12 cellular contexts compared by ENCODE assay signal in the genomic region with DNA sequence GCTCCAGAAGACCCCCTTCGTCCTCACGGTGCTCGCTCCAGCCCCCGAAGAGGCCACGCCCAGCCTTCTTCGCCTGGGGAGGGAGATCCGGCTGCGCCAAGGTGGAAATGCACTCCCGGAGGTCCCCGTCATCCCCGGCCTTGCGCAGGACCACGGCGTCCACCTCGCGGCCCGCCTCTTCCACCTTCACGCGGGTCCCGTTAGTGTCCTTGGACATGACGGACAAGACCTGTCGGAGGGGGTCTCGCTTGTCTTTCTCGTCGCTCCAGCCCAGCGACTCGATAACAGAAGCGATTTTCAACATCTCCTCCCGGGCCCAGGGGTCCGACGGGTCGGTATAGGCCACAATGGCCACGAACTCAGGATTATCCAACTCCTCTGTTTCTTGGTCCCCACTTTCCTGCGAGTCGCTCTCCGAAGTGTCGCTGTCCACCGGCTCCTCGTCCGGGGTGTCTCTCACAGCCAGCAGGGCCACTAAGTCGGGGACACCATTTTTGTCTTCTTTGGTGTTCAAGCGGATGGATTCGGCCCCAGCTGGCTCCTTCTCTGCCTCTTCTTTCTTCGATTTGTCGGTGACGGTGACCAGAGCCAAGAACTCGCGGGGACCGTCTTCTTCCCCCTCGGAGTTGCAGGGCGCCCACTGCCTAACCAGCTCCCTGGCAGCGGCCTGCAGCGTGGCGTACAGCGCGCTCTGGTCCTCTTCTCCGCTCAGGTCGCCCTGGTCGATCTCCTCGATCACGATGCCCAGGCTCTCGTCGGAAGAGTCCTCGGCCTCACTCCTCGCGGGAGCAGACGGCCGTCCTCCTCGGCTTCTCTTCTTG. TPM values are rescaled to one million over a fixed set of nuclear protein-coding genes. Genes with fewer than 3 reads are reported as not detected.
A peak's percentile ranks its signal among the peaks of the same experiment; 100 is the strongest.
DNase-seq lines count a peak whose midpoint lies in the region; ATAC-seq and TF ChIP-seq lines count a peak whose summit lies in the region.
"Had no signal": no experiment of that assay in that cellular context is flagged by ENCODE, and none has a peak within 500 bp of the region (broad histone marks: within the 10 kb centered on the region; RNA-seq: fewer than 3 reads in every experiment).

No MANE protein-coding gene starts in this region.

- no peaks in the 10 kb centered on the region for H3K9me3 Mint-ChIP-seq in activated CD4-positive, alpha-beta T cell treated with anti-CD3 and anti-CD28 coated beads, Interleukin-2, amount 10 ng/mL, durations not matched to agents 24 days and 14 days
- no peaks in the 10 kb centered on the region for H3K9me3 Mint-ChIP-seq in activated T-helper 17 cell treated with anti-CD3 and anti-CD28 coated beads, Interleukin-2, amount 50 U/mL, for 72 hours

- H3K4me1 Mint-ChIP-seq in activated CD4-positive, alpha-beta T cell treated with anti-CD3 and anti-CD28 coated beads, Interleukin-2, amount 10 ng/mL, durations not matched to agents 24 days and 14 days, result peaks cover 5% of the 10 kb centered on the region
- H3K4me1 Mint-ChIP-seq in activated T-helper 17 cell treated with anti-CD3 and anti-CD28 coated beads, Interleukin-2, amount 50 U/mL, for 72 hours, result no peaks in the 10 kb centered on the region

- DNase-seq in activated CD4-positive, alpha-beta T cell treated with anti-CD3 and anti-CD28 coated beads, Interleukin-2, amount 10 ng/mL, durations not matched to agents 24 days and 14 days, result no peak
- DNase-seq in activated CD4-positive, alpha-beta T cell treated with anti-CD3 and anti-CD28 coated beads, Interleukin-2, amount 50 U/mL, for 48 hours, result no peak
- DNase-seq in left lung, result peak in 1 of 2 donors; percentile 67
- no peak for DNase-seq in MV-4-11 (lab: John Stamatoyannopoulos, UW)
- DNase-seq in SJCRH30, result no peak
- DNase-seq: activated CD8-positive, alpha-beta memory T cell treated with anti-CD3 and anti-CD28 coated beads, Interleukin-2, amount 50 U/mL, for 48 hours; GDM1 had no signal

- no peak overlapping the region for H3K27ac ChIP-seq in left lung
- no peak overlapping the region for H3K27ac ChIP-seq in subcutaneous abdominal adipose tissue (ENCODE audit: low read depth, low read length)
- no peak overlapping the region for H3K27ac ChIP-seq in SJCRH30

- ATAC-seq in activated T-helper 17 cell treated with anti-CD3 and anti-CD28 coated beads, Interleukin-2, amount 50 U/mL, for 72 hours (replicated peaks), result no peak
- ATAC-seq in left lung (no peak), GM21360 (IDR thresholded peaks at IDR 0.05; ENCODE audit: unreplicated experiment) (no peak)

- no peaks in the 10 kb centered on the region for H3K36me3 ChIP-seq in left lung
- no peaks in the 10 kb centered on the region for H3K36me3 ChIP-seq in subcutaneous abdominal adipose tissue (ENCODE audit: control insufficient read depth in 5 of 5, insufficient read depth in 5 of 5, low read length in 5 of 5)
- no peaks in the 10 kb centered on the region for H3K36me3 ChIP-seq in SJCRH30
- H3K36me3 ChIP-seq: HAP-1 had no signal

- H3K9ac ChIP-seq in subcutaneous abdominal adipose tissue (ENCODE audit: low read length in 5 of 5), result peak overlapping the region in 4 of 5 donors; percentile 51 to 72 (median 60)

- H3K9me3 ChIP-seq in left lung (no peaks in the 10 kb centered on the region), subcutaneous abdominal adipose tissue (ENCODE audit: control insufficient read depth in 5 of 5, low read length in 5 of 5) (no peaks in the 10 kb centered on the region), SJCRH30 (replicated peaks) (no peaks in the 10 kb centered on the region)
- H3K9me3 ChIP-seq: HAP-1 had no signal

- H3K4me3 ChIP-seq in left lung (peak overlapping the region; percentile 28), subcutaneous abdominal adipose tissue (ENCODE audit: low read depth in 1 of 5, low read length in 5 of 5) (peak overlapping the region in 4 of 5 donors; percentile 61 to 69 (median 66)), SJCRH30 (no peak overlapping the region)
- H3K4me3 ChIP-seq: HAP-1 had no signal

- H3K27me3 ChIP-seq in left lung (peaks cover 15 to 77% of the 10 kb centered on the region in 2 donors), subcutaneous abdominal adipose tissue (ENCODE audit: control insufficient read depth in 5 of 5, insufficient read depth in 4 of 5, low read length in 5 of 5) (peaks cover 0 to 5% (median 0%) of the 10 kb centered on the region in 5 donors), SJCRH30 (peaks cover 13% of the 10 kb centered on the region; the same call in 1 of the 2 replicates)

- intact Hi-C loops in activated CD4-positive, alpha-beta T cell treated with anti-CD3 and anti-CD28 coated beads, Interleukin-2, amount 10 ng/mL, durations not matched to agents 24 days and 14 days (cut with micrococcal nuclease), result no loop called here
- intact Hi-C loops in left lung (cut with DNase I), result no loop called here

- H3K27me3 Mint-ChIP-seq in activated CD4-positive, alpha-beta T cell treated with anti-CD3 and anti-CD28 coated beads, Interleukin-2, amount 10 ng/mL, durations not matched to agents 24 days and 14 days, result peaks cover 63% of the 10 kb centered on the region
- H3K27me3 Mint-ChIP-seq in activated T-helper 17 cell treated with anti-CD3 and anti-CD28 coated beads, Interleukin-2, amount 50 U/mL, for 72 hours, result peaks cover 36% of the 10 kb centered on the region

- H3K27ac Mint-ChIP-seq in activated CD4-positive, alpha-beta T cell treated with anti-CD3 and anti-CD28 coated beads, Interleukin-2, amount 10 ng/mL, durations not matched to agents 24 days and 14 days, result peak overlapping the region; percentile 62
- H3K27ac Mint-ChIP-seq in activated T-helper 17 cell treated with anti-CD3 and anti-CD28 coated beads, Interleukin-2, amount 50 U/mL, for 72 hours, result no peak overlapping the region

- H3K36me3 Mint-ChIP-seq in activated CD4-positive, alpha-beta T cell treated with anti-CD3 and anti-CD28 coated beads, Interleukin-2, amount 10 ng/mL, durations not matched to agents 24 days and 14 days (ENCODE audit: low read depth), result no peaks in the 10 kb centered on the region
- peaks cover 7% of the 10 kb centered on the region for H3K36me3 Mint-ChIP-seq in activated T-helper 17 cell treated with anti-CD3 and anti-CD28 coated beads, Interleukin-2, amount 50 U/mL, for 72 hours (ENCODE audit: low read depth)

- H3K4me3 Mint-ChIP-seq in activated CD4-positive, alpha-beta T cell treated with anti-CD3 and anti-CD28 coated beads, Interleukin-2, amount 10 ng/mL, durations not matched to agents 24 days and 14 days, result peak overlapping the region; percentile 65
- H3K4me3 Mint-ChIP-seq in activated T-helper 17 cell treated with anti-CD3 and anti-CD28 coated beads, Interleukin-2, amount 50 U/mL, for 72 hours, result peak overlapping the region; percentile 60

- H3K4me1 ChIP-seq in left lung (peaks cover 9 to 35% of the 10 kb centered on the region in 2 donors), subcutaneous abdominal adipose tissue (ENCODE audit: control insufficient read depth in 5 of 5, insufficient read depth in 5 of 5, low read length in 5 of 5) (peaks cover 0 to 61% (median 49%) of the 10 kb centered on the region in 5 donors), SJCRH30 (no peaks in the 10 kb centered on the region)

- TF ChIP-seq CTCF in left lung (IDR thresholded peaks at IDR 0.05), result no peak

RNA-seq across cellular contexts. Expression of a gene that starts 1.3 kb away (rescaled TPM):
- total RNA-seq in activated CD4-positive, alpha-beta T cell treated with anti-CD3 and anti-CD28 coated beads, Interleukin-2, amount 10 ng/mL, durations not matched to agents 24 days and 14 days, result not detected in 2 replicates
- total RNA-seq in activated T-helper 17 cell treated with anti-CD3 and anti-CD28 coated beads, Interleukin-2, amount 50 U/mL, for 72 hours, result under 1 TPM in 1 of 2 donors, not detected in 1; 0.08 TPM
- 1 to 10 TPM; 1.4 to 2.1 TPM for total RNA-seq in left lung
- total RNA-seq in SJCRH30 (2014; rRNA removed; shearing (Covaris generic)), result 0.04 TPM in 1 of 2 replicates, not detected in the other
- total RNA-seq: NCI-H460 had no signal

RNA-seq across cellular contexts. Expression of a gene that starts 23.0 kb away (rescaled TPM):
- total RNA-seq in activated CD4-positive, alpha-beta T cell treated with anti-CD3 and anti-CD28 coated beads, Interleukin-2, amount 10 ng/mL, durations not matched to agents 24 days and 14 days, result not detected in 2 replicates
- total RNA-seq in activated T-helper 17 cell treated with anti-CD3 and anti-CD28 coated beads, Interleukin-2, amount 50 U/mL, for 72 hours, result not detected
- total RNA-seq in left lung, result 1 to 10 TPM; 1.5 to 3.8 TPM
- 40.1 and 41.8 TPM in 2 replicates for total RNA-seq in SJCRH30 (2014; rRNA removed; shearing (Covaris generic))
- total RNA-seq: NCI-H460 had no signal
